In the genomic region with DNA sequence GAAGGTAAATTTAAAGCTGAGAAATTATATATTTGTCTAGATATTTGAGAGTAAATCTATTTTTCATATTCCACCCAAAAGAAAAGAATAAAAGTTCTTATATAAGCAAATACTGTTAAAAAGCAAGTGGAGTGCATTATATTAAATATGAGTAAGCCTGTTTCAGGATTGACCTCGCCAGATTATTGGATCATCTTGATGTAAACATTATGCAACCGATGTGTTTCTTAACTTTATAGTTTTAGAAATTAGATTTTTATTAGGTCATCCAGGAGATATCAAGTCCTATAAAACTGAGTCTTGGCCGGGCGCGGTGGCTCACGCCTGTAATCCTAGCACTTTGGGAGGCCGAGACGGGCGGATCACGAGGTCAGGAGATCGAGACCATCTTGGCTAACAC, we compare ENCODE assay signal across 3 cellular contexts.
"Had no signal": no experiment of that assay in that cellular context is flagged by ENCODE, and none has a peak within 500 bp of the region (broad histone marks: within the 10 kb centered on the region; RNA-seq: fewer than 3 reads in every experiment).

No MANE protein-coding gene starts in this region.

- H3K4me3 ChIP-seq: GM12878 had no signal

- DNase-seq: GDM1, GF-D8 had no signal

- ATAC-seq: GM12878 had no signal
